In the genomic region with DNA sequence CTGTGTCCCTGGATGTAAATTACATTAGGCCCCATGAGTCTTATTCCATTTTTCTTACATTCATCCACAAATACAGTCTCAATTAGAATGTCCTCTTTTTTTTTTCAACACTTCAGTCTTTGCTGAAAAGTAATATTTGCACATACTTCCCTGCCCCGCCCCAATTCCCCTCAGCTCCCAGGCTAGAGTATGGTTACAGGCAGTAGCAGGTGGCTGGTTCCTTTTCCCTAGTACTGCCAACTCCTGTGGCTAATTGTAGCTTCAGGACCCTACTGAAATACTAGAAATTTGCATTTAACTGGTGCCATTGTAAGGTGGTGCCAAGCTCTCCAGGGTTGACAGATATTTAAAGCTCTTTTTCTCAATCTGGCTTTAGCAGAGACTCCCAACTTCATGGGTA, we compare ENCODE assay signal across 19 cellular contexts.
"Had no signal": no experiment of that assay in that cellular context is flagged by ENCODE, and none has a peak within 500 bp of the region (broad histone marks: within the 10 kb centered on the region; RNA-seq: fewer than 3 reads in every experiment).

No MANE protein-coding gene starts in this region.

- H3K4me3 Mint-ChIP-seq: activated CD8-positive, alpha-beta memory T cell treated with anti-CD3 and anti-CD28 coated beads, Interleukin-2, amount 10 ng/mL, durations not matched to agents 7 days and 5 days; activated naive CD8-positive, alpha-beta T cell treated with anti-CD3 and anti-CD28 coated beads, Interleukin-2, amount 10 ng/mL, durations not matched to agents 7 days and 5 days; activated T-cell treated with anti-CD3 and anti-CD28 coated beads, Interleukin-2, amount 50 U/mL, for 4 hours; immature natural killer cell; nephron; T-helper 2 cell treated with Interferon-gamma antibody and Interleukin-4, amounts not matched to agents 5 μg/mL and 100 μg/mL, for 36 hours had no signal

- H3K27me3 ChIP-seq: ascending aorta, esophagus squamous epithelium, right lobe of liver, suprapubic skin had no signal

- ATAC-seq: activated CD4-positive, CD25-positive, alpha-beta regulatory T cell treated with anti-CD3 and anti-CD28 coated beads, Interleukin-2, amount 50 U/mL, for 24 hours; activated CD8-positive, alpha-beta memory T cell treated with anti-CD3 and anti-CD28 coated beads, Interleukin-2, amount 10 ng/mL, durations not matched to agents 7 days and 5 days; activated T-cell treated with anti-CD3 and anti-CD28 coated beads, Interleukin-2, amount 50 U/mL, for 4 hours; left cardiac atrium; right lobe of liver; stimulated activated naive CD8-positive, alpha-beta T cell treated with anti-CD3 and anti-CD28 coated beads, Interleukin-15, Interleukin-2, amounts not matched to agents 100 U/mL and 50 U/mL, for 24 hours had no signal

- H3K27me3 Mint-ChIP-seq: activated CD8-positive, alpha-beta memory T cell treated with anti-CD3 and anti-CD28 coated beads, Interleukin-2, amount 10 ng/mL, durations not matched to agents 7 days and 5 days; activated naive CD8-positive, alpha-beta T cell treated with anti-CD3 and anti-CD28 coated beads, Interleukin-2, amount 10 ng/mL, durations not matched to agents 7 days and 5 days; progenitor cell of endocrine pancreas had no signal

- H3K9me3 ChIP-seq: ascending aorta, esophagus squamous epithelium, right lobe of liver, suprapubic skin had no signal

- H3K27ac Mint-ChIP-seq: activated CD8-positive, alpha-beta memory T cell treated with anti-CD3 and anti-CD28 coated beads, Interleukin-2, amount 10 ng/mL, durations not matched to agents 7 days and 5 days; activated naive CD8-positive, alpha-beta T cell treated with anti-CD3 and anti-CD28 coated beads, Interleukin-2, amount 10 ng/mL, durations not matched to agents 7 days and 5 days; nephron; progenitor cell of endocrine pancreas; T-helper 2 cell treated with Interferon-gamma antibody and Interleukin-4, amounts not matched to agents 5 μg/mL and 100 μg/mL, for 36 hours had no signal

- DNase-seq: activated CD4-positive, alpha-beta T cell treated with anti-CD3 and anti-CD28 coated beads, Interleukin-2, amount 50 U/mL, for 4 hours; activated CD8-positive, alpha-beta memory T cell treated with anti-CD3 and anti-CD28 coated beads, Interleukin-2, amount 10 ng/mL, durations not matched to agents 7 days and 5 days; activated gamma-delta T cell; activated naive CD8-positive, alpha-beta T cell treated with anti-CD3 and anti-CD28 coated beads, Interleukin-2, amount 10 ng/mL, durations not matched to agents 7 days and 5 days; activated T-cell treated with anti-CD3 and anti-CD28 coated beads, Interleukin-2, amount 50 U/mL, for 4 hours; esophagus squamous epithelium; immature natural killer cell; left cardiac atrium; occipital lobe; right lobe of liver; stimulated activated CD4-positive, alpha-beta T cell treated with anti-CD3 and anti-CD28 coated beads, Interleukin-12 subunit alpha, Interleukin-12 subunit beta, amount 100 ng/mL, for 4 hours; stimulated activated CD4-positive, alpha-beta T cell treated with anti-CD3 and anti-CD28 coated beads, Interleukin-2, amount 100 ng/mL, for 48 hours; stimulated activated naive CD8-positive, alpha-beta T cell treated with anti-CD3 and anti-CD28 coated beads, Interleukin-15, Interleukin-2, amounts not matched to agents 100 U/mL and 50 U/mL, for 24 hours had no signal

- H3K4me3 ChIP-seq: ascending aorta, esophagus squamous epithelium, right lobe of liver, suprapubic skin had no signal

- H3K4me1 Mint-ChIP-seq: activated CD8-positive, alpha-beta memory T cell treated with anti-CD3 and anti-CD28 coated beads, Interleukin-2, amount 10 ng/mL, durations not matched to agents 7 days and 5 days had no signal

- H3K4me1 ChIP-seq: ascending aorta, esophagus squamous epithelium, right lobe of liver, suprapubic skin had no signal

- H3K27ac ChIP-seq: ascending aorta, esophagus squamous epithelium, right lobe of liver, suprapubic skin had no signal

- H3K9me3 Mint-ChIP-seq: activated naive CD8-positive, alpha-beta T cell treated with anti-CD3 and anti-CD28 coated beads, Interleukin-2, amount 10 ng/mL, durations not matched to agents 7 days and 5 days; activated T-cell treated with anti-CD3 and anti-CD28 coated beads, Interleukin-2, amount 50 U/mL, for 4 hours; immature natural killer cell; nephron; T-helper 2 cell treated with Interferon-gamma antibody and Interleukin-4, amounts not matched to agents 5 μg/mL and 100 μg/mL, for 36 hours had no signal
